In the genomic region with DNA sequence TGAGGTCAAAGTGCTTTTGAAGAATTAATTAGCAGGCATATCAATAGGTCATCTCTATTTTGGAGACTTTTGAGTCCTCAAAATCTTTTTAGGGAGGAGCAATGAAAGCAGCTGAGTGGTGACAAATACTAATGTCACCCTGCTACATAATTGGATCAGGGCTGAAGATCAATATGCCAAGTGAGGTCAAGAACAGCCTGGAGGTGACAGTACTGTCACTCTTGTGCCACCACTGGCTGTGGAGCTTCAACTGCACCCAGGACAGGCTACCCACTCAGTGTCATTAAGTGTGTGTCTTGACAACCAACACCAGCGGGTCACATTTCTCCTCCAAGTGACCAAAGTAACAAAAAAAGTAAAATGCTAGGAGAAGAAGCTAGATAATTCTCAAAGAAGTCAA, we compare ENCODE assay signal across 27 cellular contexts.
"Had no signal": no experiment of that assay in that cellular context is flagged by ENCODE, and none has a peak within 500 bp of the region (broad histone marks: within the 10 kb centered on the region; RNA-seq: fewer than 3 reads in every experiment).

No MANE protein-coding gene starts in this region.

- H2AFZ ChIP-seq: hepatocyte had no signal

- H3K27me3 ChIP-seq: dorsolateral prefrontal cortex, esophagus muscularis mucosa, foreskin keratinocyte, gastroesophageal sphincter, heart left ventricle, hepatocyte, left lung had no signal

- H3K36me3 ChIP-seq: esophagus muscularis mucosa, gastroesophageal sphincter, heart left ventricle, left lung, lower lobe of right lung had no signal

- H3K4me3 Mint-ChIP-seq: immature natural killer cell; memory B cell; mesothelial cell of epicardium; naive B cell; naive thymus-derived CD8-positive, alpha-beta T cell had no signal

- H3K36me3 Mint-ChIP-seq: immature natural killer cell; memory B cell; naive B cell; naive thymus-derived CD8-positive, alpha-beta T cell had no signal

- H3K9me3 ChIP-seq: esophagus muscularis mucosa, gastroesophageal sphincter, heart left ventricle, left lung, lower lobe of right lung, mucosa of descending colon had no signal

- H3K9me3 Mint-ChIP-seq: memory B cell; naive B cell; naive thymus-derived CD8-positive, alpha-beta T cell had no signal

- H3K4me2 ChIP-seq: hepatocyte had no signal

- H3K4me3 ChIP-seq: coronary artery, dorsolateral prefrontal cortex, esophagus muscularis mucosa, gastroesophageal sphincter, heart left ventricle, hepatocyte, left lung, lower lobe of right lung, mucosa of descending colon had no signal

- ATAC-seq: foreskin keratinocyte; gastroesophageal sphincter; heart left ventricle; left colon; left lung; left ventricle myocardium superior; lower lobe of right lung; mucosa of descending colon; naive thymus-derived CD8-positive, alpha-beta T cell had no signal

- H3K4me1 ChIP-seq: esophagus muscularis mucosa, gastroesophageal sphincter had no signal

- FAIRE-seq: colon, endothelial cell of umbilical vein, frontal cortex, kidney had no signal

- DNase-seq: dermis blood vessel endothelial cell; dorsolateral prefrontal cortex; effector CD4-positive, alpha-beta T cell; effector memory CD4-positive, alpha-beta T cell; foreskin keratinocyte; heart left ventricle; hypothalamus; immature natural killer cell; islet precursor cell; kidney; kidney glomerular epithelial cell; left colon; left lung; left ventricle myocardium superior; lower lobe of right lung; mucosa of descending colon; naive B cell; naive thymus-derived CD8-positive, alpha-beta T cell had no signal

- H3K4me1 Mint-ChIP-seq: immature natural killer cell; memory B cell; naive B cell; naive thymus-derived CD8-positive, alpha-beta T cell had no signal

- H3K27ac Mint-ChIP-seq: immature natural killer cell, memory B cell had no signal

- H3K27me3 Mint-ChIP-seq: memory B cell had no signal

- H3K27ac ChIP-seq: coronary artery, esophagus muscularis mucosa, foreskin keratinocyte, gastroesophageal sphincter, heart left ventricle, hepatocyte, left lung, lower lobe of right lung had no signal
